ENCODE assay signal across 3 cellular contexts in the genomic region with DNA sequence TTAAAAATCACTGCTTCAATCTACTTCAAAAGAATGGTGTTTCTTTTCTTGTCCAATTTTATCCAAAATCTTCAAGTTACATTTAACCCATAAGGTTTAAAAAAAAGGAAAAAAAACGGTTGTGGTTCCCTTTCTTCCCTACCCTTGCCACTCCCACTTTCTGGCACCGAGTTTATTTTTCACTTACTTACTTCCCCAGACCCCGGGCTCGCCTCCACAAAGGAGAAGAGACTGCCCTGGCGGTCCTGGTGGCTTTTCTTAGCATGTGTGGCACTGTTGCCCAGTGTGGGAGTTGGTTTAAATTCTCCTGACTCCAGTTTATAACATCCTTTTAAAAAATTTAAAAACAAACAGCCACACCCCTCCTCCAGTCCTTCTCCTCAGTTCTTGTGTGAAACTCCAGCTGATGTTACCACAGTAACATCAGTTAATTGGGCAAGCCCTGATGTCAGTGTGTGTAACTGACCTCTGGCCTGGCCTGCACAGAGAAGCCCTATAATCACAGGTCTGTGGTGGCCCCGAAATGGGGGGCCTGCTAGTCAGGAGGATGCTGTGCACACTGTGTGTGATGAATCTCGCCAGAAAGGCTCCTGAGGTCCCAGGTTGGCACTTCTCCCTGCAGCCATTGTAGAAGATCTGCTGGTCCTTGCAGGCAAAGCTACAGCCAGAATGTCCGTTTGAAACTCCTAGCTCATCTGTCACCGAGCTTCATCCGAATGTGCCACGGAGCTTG.
TF ChIP-seq lines count a peak whose summit lies in the region.

No MANE protein-coding gene starts in this region.

TF ChIP-seq in SK-N-SH, 30 proteins besides CTCF, POLR2A, EP300 and RAD21:
- no peak for TF ChIP-seq YY1 (IDR thresholded peaks at IDR 0.05; ENCODE audit: low read depth)
- TF ChIP-seq TEAD4 (IDR thresholded peaks at IDR 0.05; ENCODE audit: borderline replicate concordance, insufficient read depth): no peak
- no peak for TF ChIP-seq RCOR1 (IDR thresholded peaks at IDR 0.05; ENCODE audit: low read length)
- no peak for TF ChIP-seq FOXJ3 (CRISPR knock-in tag; IDR thresholded peaks at IDR 0.05)
- no peak for TF ChIP-seq EZH2phosphoT487 (IDR thresholded peaks at IDR 0.05; ENCODE audit: borderline replicate concordance, low read depth)
- TF ChIP-seq ELF1 (IDR thresholded peaks at IDR 0.05): no peak
- no peak for TF ChIP-seq NFIC (IDR thresholded peaks at IDR 0.05; ENCODE audit: borderline replicate concordance)
- no peak for TF ChIP-seq TAF1 (IDR thresholded peaks at IDR 0.05; ENCODE audit: borderline replicate concordance, low read depth, low read length)
- TF ChIP-seq POLR2AphosphoS5 (IDR thresholded peaks at IDR 0.05; ENCODE audit: low read depth, low read length): no peak
- no peak for TF ChIP-seq MXI1 (IDR thresholded peaks at IDR 0.05; ENCODE audit: low read depth, low read length)
- no peak for TF ChIP-seq FOSL2 (IDR thresholded peaks at IDR 0.05; ENCODE audit: borderline replicate concordance, low read depth)
- TF ChIP-seq, protein P1, sequence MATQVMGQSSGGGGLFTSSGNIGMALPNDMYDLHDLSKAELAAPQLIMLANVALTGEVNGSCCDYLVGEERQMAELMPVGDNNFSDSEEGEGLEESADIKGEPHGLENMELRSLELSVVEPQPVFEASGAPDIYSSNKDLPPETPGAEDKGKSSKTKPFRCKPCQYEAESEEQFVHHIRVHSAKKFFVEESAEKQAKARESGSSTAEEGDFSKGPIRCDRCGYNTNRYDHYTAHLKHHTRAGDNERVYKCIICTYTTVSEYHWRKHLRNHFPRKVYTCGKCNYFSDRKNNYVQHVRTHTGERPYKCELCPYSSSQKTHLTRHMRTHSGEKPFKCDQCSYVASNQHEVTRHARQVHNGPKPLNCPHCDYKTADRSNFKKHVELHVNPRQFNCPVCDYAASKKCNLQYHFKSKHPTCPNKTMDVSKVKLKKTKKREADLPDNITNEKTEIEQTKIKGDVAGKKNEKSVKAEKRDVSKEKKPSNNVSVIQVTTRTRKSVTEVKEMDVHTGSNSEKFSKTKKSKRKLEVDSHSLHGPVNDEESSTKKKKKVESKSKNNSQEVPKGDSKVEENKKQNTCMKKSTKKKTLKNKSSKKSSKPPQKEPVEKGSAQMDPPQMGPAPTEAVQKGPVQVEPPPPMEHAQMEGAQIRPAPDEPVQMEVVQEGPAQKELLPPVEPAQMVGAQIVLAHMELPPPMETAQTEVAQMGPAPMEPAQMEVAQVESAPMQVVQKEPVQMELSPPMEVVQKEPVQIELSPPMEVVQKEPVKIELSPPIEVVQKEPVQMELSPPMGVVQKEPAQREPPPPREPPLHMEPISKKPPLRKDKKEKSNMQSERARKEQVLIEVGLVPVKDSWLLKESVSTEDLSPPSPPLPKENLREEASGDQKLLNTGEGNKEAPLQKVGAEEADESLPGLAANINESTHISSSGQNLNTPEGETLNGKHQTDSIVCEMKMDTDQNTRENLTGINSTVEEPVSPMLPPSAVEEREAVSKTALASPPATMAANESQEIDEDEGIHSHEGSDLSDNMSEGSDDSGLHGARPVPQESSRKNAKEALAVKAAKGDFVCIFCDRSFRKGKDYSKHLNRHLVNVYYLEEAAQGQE (IDR thresholded peaks at IDR 0.05; ENCODE audit: low read depth, low read length): no peak
- TF ChIP-seq, protein P2, sequence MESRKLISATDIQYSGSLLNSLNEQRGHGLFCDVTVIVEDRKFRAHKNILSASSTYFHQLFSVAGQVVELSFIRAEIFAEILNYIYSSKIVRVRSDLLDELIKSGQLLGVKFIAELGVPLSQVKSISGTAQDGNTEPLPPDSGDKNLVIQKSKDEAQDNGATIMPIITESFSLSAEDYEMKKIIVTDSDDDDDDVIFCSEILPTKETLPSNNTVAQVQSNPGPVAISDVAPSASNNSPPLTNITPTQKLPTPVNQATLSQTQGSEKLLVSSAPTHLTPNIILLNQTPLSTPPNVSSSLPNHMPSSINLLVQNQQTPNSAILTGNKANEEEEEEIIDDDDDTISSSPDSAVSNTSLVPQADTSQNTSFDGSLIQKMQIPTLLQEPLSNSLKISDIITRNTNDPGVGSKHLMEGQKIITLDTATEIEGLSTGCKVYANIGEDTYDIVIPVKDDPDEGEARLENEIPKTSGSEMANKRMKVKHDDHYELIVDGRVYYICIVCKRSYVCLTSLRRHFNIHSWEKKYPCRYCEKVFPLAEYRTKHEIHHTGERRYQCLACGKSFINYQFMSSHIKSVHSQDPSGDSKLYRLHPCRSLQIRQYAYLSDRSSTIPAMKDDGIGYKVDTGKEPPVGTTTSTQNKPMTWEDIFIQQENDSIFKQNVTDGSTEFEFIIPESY (IDR thresholded peaks at IDR 0.05; ENCODE audit: borderline replicate concordance, low read depth): no peak
- TF ChIP-seq SMC3 (IDR thresholded peaks at IDR 0.05; ENCODE audit: low read depth, low read length): no peak
- TF ChIP-seq TCF12 (IDR thresholded peaks at IDR 0.05): no peak
- no peak for TF ChIP-seq FOXM1 (IDR thresholded peaks at IDR 0.05; ENCODE audit: low read depth)

TF ChIP-seq in SK-N-SH treated with all-trans-retinoic acid at 6 μM for 48 hours, 23 proteins besides CTCF, POLR2A, EP300 and RAD21:
- TF ChIP-seq ZNF8 (CRISPR knock-in tag; IDR thresholded peaks at IDR 0.05) (no peak), ISL1 (CRISPR knock-in tag; IDR thresholded peaks at IDR 0.05) (no peak), OSR1 (CRISPR knock-in tag; IDR thresholded peaks at IDR 0.05) (no peak), TCF4 (CRISPR knock-in tag; IDR thresholded peaks at IDR 0.05; ENCODE audit: borderline replicate concordance) (no peak), ZNF70 (CRISPR knock-in tag; IDR thresholded peaks at IDR 0.05) (no peak), ESRRG (CRISPR knock-in tag; IDR thresholded peaks at IDR 0.05) (no peak), GLIS3 (CRISPR knock-in tag; IDR thresholded peaks at IDR 0.05) (no peak), ZFP30 (CRISPR knock-in tag; IDR thresholded peaks at IDR 0.05) (no peak), ZFP3 (CRISPR knock-in tag; IDR thresholded peaks at IDR 0.05) (no peak), RARB (CRISPR knock-in tag; IDR thresholded peaks at IDR 0.05) (no peak), ZC3H10 (CRISPR knock-in tag; IDR thresholded peaks at IDR 0.05) (no peak), CSDC2 (CRISPR knock-in tag; IDR thresholded peaks at IDR 0.05) (no peak), SNAI2 (CRISPR knock-in tag; IDR thresholded peaks at IDR 0.05) (no peak), TOX (CRISPR knock-in tag; IDR thresholded peaks at IDR 0.05; ENCODE audit: borderline replicate concordance) (no peak)
- TF ChIP-seq, protein P3, sequence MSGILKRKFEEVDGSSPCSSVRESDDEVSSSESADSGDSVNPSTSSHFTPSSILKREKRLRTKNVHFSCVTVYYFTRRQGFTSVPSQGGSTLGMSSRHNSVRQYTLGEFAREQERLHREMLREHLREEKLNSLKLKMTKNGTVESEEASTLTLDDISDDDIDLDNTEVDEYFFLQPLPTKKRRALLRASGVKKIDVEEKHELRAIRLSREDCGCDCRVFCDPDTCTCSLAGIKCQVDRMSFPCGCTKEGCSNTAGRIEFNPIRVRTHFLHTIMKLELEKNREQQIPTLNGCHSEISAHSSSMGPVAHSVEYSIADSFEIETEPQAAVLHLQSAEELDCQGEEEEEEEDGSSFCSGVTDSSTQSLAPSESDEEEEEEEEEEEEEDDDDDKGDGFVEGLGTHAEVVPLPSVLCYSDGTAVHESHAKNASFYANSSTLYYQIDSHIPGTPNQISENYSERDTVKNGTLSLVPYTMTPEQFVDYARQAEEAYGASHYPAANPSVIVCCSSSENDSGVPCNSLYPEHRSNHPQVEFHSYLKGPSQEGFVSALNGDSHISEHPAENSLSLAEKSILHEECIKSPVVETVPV (CRISPR knock-in tag; IDR thresholded peaks at IDR 0.05): no peak
- TF ChIP-seq, protein P4, sequence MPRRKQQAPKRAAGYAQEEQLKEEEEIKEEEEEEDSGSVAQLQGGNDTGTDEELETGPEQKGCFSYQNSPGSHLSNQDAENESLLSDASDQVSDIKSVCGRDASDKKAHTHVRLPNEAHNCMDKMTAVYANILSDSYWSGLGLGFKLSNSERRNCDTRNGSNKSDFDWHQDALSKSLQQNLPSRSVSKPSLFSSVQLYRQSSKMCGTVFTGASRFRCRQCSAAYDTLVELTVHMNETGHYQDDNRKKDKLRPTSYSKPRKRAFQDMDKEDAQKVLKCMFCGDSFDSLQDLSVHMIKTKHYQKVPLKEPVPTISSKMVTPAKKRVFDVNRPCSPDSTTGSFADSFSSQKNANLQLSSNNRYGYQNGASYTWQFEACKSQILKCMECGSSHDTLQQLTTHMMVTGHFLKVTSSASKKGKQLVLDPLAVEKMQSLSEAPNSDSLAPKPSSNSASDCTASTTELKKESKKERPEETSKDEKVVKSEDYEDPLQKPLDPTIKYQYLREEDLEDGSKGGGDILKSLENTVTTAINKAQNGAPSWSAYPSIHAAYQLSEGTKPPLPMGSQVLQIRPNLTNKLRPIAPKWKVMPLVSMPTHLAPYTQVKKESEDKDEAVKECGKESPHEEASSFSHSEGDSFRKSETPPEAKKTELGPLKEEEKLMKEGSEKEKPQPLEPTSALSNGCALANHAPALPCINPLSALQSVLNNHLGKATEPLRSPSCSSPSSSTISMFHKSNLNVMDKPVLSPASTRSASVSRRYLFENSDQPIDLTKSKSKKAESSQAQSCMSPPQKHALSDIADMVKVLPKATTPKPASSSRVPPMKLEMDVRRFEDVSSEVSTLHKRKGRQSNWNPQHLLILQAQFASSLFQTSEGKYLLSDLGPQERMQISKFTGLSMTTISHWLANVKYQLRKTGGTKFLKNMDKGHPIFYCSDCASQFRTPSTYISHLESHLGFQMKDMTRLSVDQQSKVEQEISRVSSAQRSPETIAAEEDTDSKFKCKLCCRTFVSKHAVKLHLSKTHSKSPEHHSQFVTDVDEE (CRISPR knock-in tag; IDR thresholded peaks at IDR 0.05): no peak
- TF ChIP-seq, protein P5, sequence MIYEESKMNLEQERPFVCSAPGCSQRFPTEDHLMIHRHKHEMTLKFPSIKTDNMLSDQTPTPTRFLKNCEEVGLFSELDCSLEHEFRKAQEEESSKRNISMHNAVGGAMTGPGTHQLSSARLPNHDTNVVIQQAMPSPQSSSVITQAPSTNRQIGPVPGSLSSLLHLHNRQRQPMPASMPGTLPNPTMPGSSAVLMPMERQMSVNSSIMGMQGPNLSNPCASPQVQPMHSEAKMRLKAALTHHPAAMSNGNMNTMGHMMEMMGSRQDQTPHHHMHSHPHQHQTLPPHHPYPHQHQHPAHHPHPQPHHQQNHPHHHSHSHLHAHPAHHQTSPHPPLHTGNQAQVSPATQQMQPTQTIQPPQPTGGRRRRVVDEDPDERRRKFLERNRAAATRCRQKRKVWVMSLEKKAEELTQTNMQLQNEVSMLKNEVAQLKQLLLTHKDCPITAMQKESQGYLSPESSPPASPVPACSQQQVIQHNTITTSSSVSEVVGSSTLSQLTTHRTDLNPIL (CRISPR knock-in tag; IDR thresholded peaks at IDR 0.05; ENCODE audit: low read depth): no peak

TF ChIP-seq in endothelial cell of umbilical vein, 7 proteins besides CTCF, POLR2A, EP300 and RAD21:
- no peak for TF ChIP-seq POLR2AphosphoS5 (IDR thresholded peaks at IDR 0.05; ENCODE audit: insufficient read depth, low read depth, low read length)
- TF ChIP-seq GATA2 (IDR thresholded peaks at IDR 0.05; ENCODE audit: insufficient read depth, insufficient read length, low read depth, low read length): no peak
- no peak for TF ChIP-seq JUN (IDR thresholded peaks at IDR 0.05; ENCODE audit: borderline replicate concordance, insufficient read depth, insufficient read length, low read depth)
- TF ChIP-seq EZH2 (IDR thresholded peaks at IDR 0.05; ENCODE audit: borderline replicate concordance, low read depth, low read length, severe bottlenecking): no peak
- TF ChIP-seq FOS (IDR thresholded peaks at IDR 0.05; ENCODE audit: borderline replicate concordance, insufficient read depth, low read length): no peak
- TF ChIP-seq, protein P6, sequence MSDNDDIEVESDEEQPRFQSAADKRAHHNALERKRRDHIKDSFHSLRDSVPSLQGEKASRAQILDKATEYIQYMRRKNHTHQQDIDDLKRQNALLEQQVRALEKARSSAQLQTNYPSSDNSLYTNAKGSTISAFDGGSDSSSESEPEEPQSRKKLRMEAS (IDR thresholded peaks at IDR 0.05; ENCODE audit: insufficient read depth, insufficient read length): no peak
- no peak for TF ChIP-seq MYC (IDR thresholded peaks at IDR 0.05; ENCODE audit: low read depth, low read length)
TF ChIP-seq in endothelial cell of umbilical vein: peak in this region for 0.
